ENCODE assay signal across 36 cellular contexts in the genomic region with DNA sequence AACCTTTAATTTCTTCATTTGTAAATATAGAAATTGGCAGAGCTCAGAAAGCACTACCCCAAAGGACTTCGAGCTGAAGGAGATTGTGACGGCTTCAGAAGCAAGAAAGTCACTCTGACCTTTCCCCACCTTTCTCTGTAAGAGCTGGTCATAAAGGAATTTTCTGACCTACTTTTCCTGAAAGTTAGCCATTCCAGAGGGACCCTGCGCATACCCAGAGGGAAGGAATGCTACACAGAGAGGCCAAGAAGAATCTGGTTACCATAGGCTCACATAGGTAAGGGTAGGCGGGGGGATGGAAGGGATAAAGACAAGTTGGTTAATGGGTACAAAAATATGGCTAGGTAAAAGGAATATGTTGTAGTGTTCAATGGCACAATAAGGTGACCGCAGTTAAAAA.
"Had no signal": no experiment of that assay in that cellular context is flagged by ENCODE, and none has a peak within 500 bp of the region (broad histone marks: within the 10 kb centered on the region; RNA-seq: fewer than 3 reads in every experiment).

No MANE protein-coding gene starts in this region.

- H3K9me3 ChIP-seq: ascending aorta had no signal

- FAIRE-seq: bronchial epithelial cell, TTC549 had no signal

- H3K27me3 ChIP-seq: ascending aorta, cardiac muscle cell had no signal

- H3K27ac Mint-ChIP-seq: activated B cell treated with CpG ODN at 0.5 μM for 24 hours; activated CD4-positive, alpha-beta memory T cell treated with anti-CD3 and anti-CD28 coated beads, Interleukin-2, amount 10 ng/mL, durations not matched to agents 7 days and 5 days; activated CD4-positive, alpha-beta T cell treated with anti-CD3 and anti-CD28 coated beads, Interleukin-2, amount 10 ng/mL, durations not matched to agents 7 days and 5 days; activated CD8-positive, alpha-beta memory T cell treated with anti-CD3 and anti-CD28 coated beads, Interleukin-2, amount 10 ng/mL, durations not matched to agents 7 days and 5 days; activated CD8-positive, alpha-beta T cell treated with anti-CD3 and anti-CD28 coated beads, Interleukin-2, amount 10 ng/mL, durations not matched to agents 7 days and 5 days; activated naive CD4-positive, alpha-beta T cell treated with anti-CD3 and anti-CD28 coated beads, Interleukin-2, amount 10 ng/mL, durations not matched to agents 7 days and 5 days; activated naive CD4-positive, alpha-beta T cell treated with anti-CD3 and anti-CD28 coated beads, Interleukin-2, amount 50 U/mL, for 24 hours; activated naive CD8-positive, alpha-beta T cell; activated naive CD8-positive, alpha-beta T cell treated with anti-CD3 and anti-CD28 coated beads, Interleukin-2, amount 10 ng/mL, durations not matched to agents 7 days and 5 days; activated naive CD8-positive, alpha-beta T cell treated with anti-CD3 and anti-CD28 coated beads, Interleukin-2, amount 50 U/mL, for 24 hours; activated T-cell treated with anti-CD3 and anti-CD28 coated beads, Interleukin-2, amount 50 U/mL, for 24 hours; activated T-helper 2 cell treated with anti-CD3 and anti-CD28 coated beads, Interferon-gamma antibody, Interleukin-2, Interleukin-4, amounts not matched to agents 10 μg/mL and 5 μg/mL and 100 μg/mL, durations not matched to agents 14 hours and 24 hours and 36 hours; brain; T-helper 1 cell treated with Interleukin-12 subunit alpha and Interleukin-12 subunit beta and Interleukin-4 antibody, amounts not matched to agents 30 μg/mL and 1 μg/mL, for 36 hours; T-helper 2 cell treated with Interferon-gamma antibody and Interleukin-4, amounts not matched to agents 5 μg/mL and 100 μg/mL, for 36 hours had no signal

- DNase-seq: activated B cell treated with CpG ODN at 0.5 μM for 24 hours; activated CD4-positive, alpha-beta memory T cell treated with anti-CD3 and anti-CD28 coated beads, Interleukin-2, amount 10 ng/mL, durations not matched to agents 7 days and 5 days; activated CD4-positive, alpha-beta T cell treated with anti-CD3 and anti-CD28 coated beads for 48 hours; activated CD4-positive, alpha-beta T cell treated with anti-CD3 and anti-CD28 coated beads, Interleukin-2, amount 10 ng/mL, durations not matched to agents 7 days and 5 days; activated CD4-positive, alpha-beta T cell treated with anti-CD3 and anti-CD28 coated beads, Interleukin-2, amount 50 U/mL, for 48 hours; activated CD4-positive, CD25-positive, alpha-beta regulatory T cell treated with anti-CD3 and anti-CD28 coated beads, Interleukin-2, amount 50 U/mL, for 72 hours; activated CD8-positive, alpha-beta memory T cell treated with anti-CD3 and anti-CD28 coated beads for 24 hours; activated CD8-positive, alpha-beta memory T cell treated with anti-CD3 and anti-CD28 coated beads, Interleukin-2, amount 10 ng/mL, durations not matched to agents 7 days and 5 days; activated CD8-positive, alpha-beta memory T cell treated with anti-CD3 and anti-CD28 coated beads, Interleukin-2, amount 50 U/mL, for 48 hours; activated CD8-positive, alpha-beta T cell treated with anti-CD3 and anti-CD28 coated beads, Interleukin-2, amount 10 ng/mL, durations not matched to agents 7 days and 5 days; activated effector memory CD4-positive, alpha-beta T cell treated with Interleukin-2 at 50 U/mL for 16 hours; activated gamma-delta T cell; activated naive CD4-positive, alpha-beta T cell treated with anti-CD3 and anti-CD28 coated beads, Interleukin-2, amount 10 ng/mL, durations not matched to agents 7 days and 5 days; activated naive CD4-positive, alpha-beta T cell treated with Interleukin-2 at 50 U/mL for 16 hours; activated naive CD8-positive, alpha-beta T cell treated with anti-CD3 and anti-CD28 coated beads, Interleukin-2, amount 10 ng/mL, durations not matched to agents 7 days and 5 days; activated naive CD8-positive, alpha-beta T cell treated with anti-CD3 and anti-CD28 coated beads, Interleukin-2, amount 50 U/mL, for 24 hours; activated T-cell treated with anti-CD3 and anti-CD28 coated beads, Interleukin-2, amount 50 U/mL, for 24 hours; activated T-cell treated with anti-CD3 and anti-CD28 coated beads, Interleukin-2, amount 50 U/mL, for 48 hours; amygdala; anterior cingulate cortex; cerebellar nuclear complex; T-helper 1 cell; T-helper 2 cell; T-helper 9 cell had no signal

- H3K4me3 ChIP-seq: ascending aorta, cardiac muscle cell had no signal

- H3K4me1 ChIP-seq: ascending aorta had no signal

- H3K4me3 Mint-ChIP-seq: activated B cell treated with CpG ODN at 0.5 μM for 24 hours; activated CD4-positive, alpha-beta memory T cell treated with anti-CD3 and anti-CD28 coated beads, Interleukin-2, amount 10 ng/mL, durations not matched to agents 7 days and 5 days; activated CD4-positive, alpha-beta T cell treated with anti-CD3 and anti-CD28 coated beads, Interleukin-2, amount 10 ng/mL, durations not matched to agents 7 days and 5 days; activated CD8-positive, alpha-beta memory T cell treated with anti-CD3 and anti-CD28 coated beads, Interleukin-2, amount 10 ng/mL, durations not matched to agents 7 days and 5 days; activated CD8-positive, alpha-beta T cell treated with anti-CD3 and anti-CD28 coated beads, Interleukin-2, amount 10 ng/mL, durations not matched to agents 7 days and 5 days; activated naive CD4-positive, alpha-beta T cell treated with anti-CD3 and anti-CD28 coated beads, Interleukin-2, amount 10 ng/mL, durations not matched to agents 7 days and 5 days; activated naive CD4-positive, alpha-beta T cell treated with anti-CD3 and anti-CD28 coated beads, Interleukin-2, amount 50 U/mL, for 24 hours; activated naive CD8-positive, alpha-beta T cell; activated naive CD8-positive, alpha-beta T cell treated with anti-CD3 and anti-CD28 coated beads, Interleukin-2, amount 10 ng/mL, durations not matched to agents 7 days and 5 days; activated naive CD8-positive, alpha-beta T cell treated with anti-CD3 and anti-CD28 coated beads, Interleukin-2, amount 50 U/mL, for 24 hours; activated T-cell treated with anti-CD3 and anti-CD28 coated beads, Interleukin-2, amount 50 U/mL, for 24 hours; brain; central memory CD8-positive, alpha-beta T cell; T-helper 1 cell treated with Interleukin-12 subunit alpha and Interleukin-12 subunit beta and Interleukin-4 antibody, amounts not matched to agents 30 μg/mL and 1 μg/mL, for 36 hours; T-helper 2 cell treated with Interferon-gamma antibody and Interleukin-4, amounts not matched to agents 5 μg/mL and 100 μg/mL, for 36 hours had no signal

- ATAC-seq: activated CD8-positive, alpha-beta memory T cell treated with anti-CD3 and anti-CD28 coated beads, Interleukin-2, amount 10 ng/mL, durations not matched to agents 7 days and 5 days; activated CD8-positive, alpha-beta T cell treated with anti-CD3 and anti-CD28 coated beads, Interleukin-2, amount 10 ng/mL, durations not matched to agents 7 days and 5 days; activated naive CD8-positive, alpha-beta T cell treated with anti-CD3 and anti-CD28 coated beads, Interleukin-2, amount 50 U/mL, for 24 hours had no signal

- H3K9me3 Mint-ChIP-seq: activated CD4-positive, alpha-beta memory T cell treated with anti-CD3 and anti-CD28 coated beads, Interleukin-2, amount 10 ng/mL, durations not matched to agents 7 days and 5 days; central memory CD8-positive, alpha-beta T cell; T-helper 1 cell treated with Interleukin-12 subunit alpha and Interleukin-12 subunit beta and Interleukin-4 antibody, amounts not matched to agents 30 μg/mL and 1 μg/mL, for 36 hours had no signal

- H3K36me3 Mint-ChIP-seq: activated CD8-positive, alpha-beta memory T cell treated with anti-CD3 and anti-CD28 coated beads, Interleukin-2, amount 10 ng/mL, durations not matched to agents 7 days and 5 days; activated naive CD4-positive, alpha-beta T cell treated with anti-CD3 and anti-CD28 coated beads, Interleukin-2, amount 10 ng/mL, durations not matched to agents 7 days and 5 days; activated naive CD4-positive, alpha-beta T cell treated with anti-CD3 and anti-CD28 coated beads, Interleukin-2, amount 50 U/mL, for 24 hours; activated naive CD8-positive, alpha-beta T cell; activated naive CD8-positive, alpha-beta T cell treated with anti-CD3 and anti-CD28 coated beads, Interleukin-2, amount 10 ng/mL, durations not matched to agents 7 days and 5 days; brain had no signal

- H3K4me1 Mint-ChIP-seq: activated B cell treated with CpG ODN at 0.5 μM for 24 hours; activated CD4-positive, alpha-beta memory T cell treated with anti-CD3 and anti-CD28 coated beads, Interleukin-2, amount 10 ng/mL, durations not matched to agents 7 days and 5 days; activated CD4-positive, alpha-beta T cell treated with anti-CD3 and anti-CD28 coated beads, Interleukin-2, amount 10 ng/mL, durations not matched to agents 7 days and 5 days; activated CD8-positive, alpha-beta memory T cell treated with anti-CD3 and anti-CD28 coated beads, Interleukin-2, amount 10 ng/mL, durations not matched to agents 7 days and 5 days; activated naive CD4-positive, alpha-beta T cell treated with anti-CD3 and anti-CD28 coated beads, Interleukin-2, amount 10 ng/mL, durations not matched to agents 7 days and 5 days; activated naive CD4-positive, alpha-beta T cell treated with anti-CD3 and anti-CD28 coated beads, Interleukin-2, amount 50 U/mL, for 24 hours; activated naive CD8-positive, alpha-beta T cell treated with anti-CD3 and anti-CD28 coated beads, Interleukin-2, amount 10 ng/mL, durations not matched to agents 7 days and 5 days; activated naive CD8-positive, alpha-beta T cell treated with anti-CD3 and anti-CD28 coated beads, Interleukin-2, amount 50 U/mL, for 24 hours; central memory CD8-positive, alpha-beta T cell had no signal

- H3K27me3 Mint-ChIP-seq: activated B cell treated with CpG ODN at 0.5 μM for 24 hours; activated CD4-positive, alpha-beta memory T cell treated with anti-CD3 and anti-CD28 coated beads, Interleukin-2, amount 10 ng/mL, durations not matched to agents 7 days and 5 days; activated CD4-positive, alpha-beta T cell treated with anti-CD3 and anti-CD28 coated beads, Interleukin-2, amount 10 ng/mL, durations not matched to agents 7 days and 5 days; activated CD8-positive, alpha-beta memory T cell treated with anti-CD3 and anti-CD28 coated beads, Interleukin-2, amount 10 ng/mL, durations not matched to agents 7 days and 5 days; activated naive CD4-positive, alpha-beta T cell treated with anti-CD3 and anti-CD28 coated beads, Interleukin-2, amount 10 ng/mL, durations not matched to agents 7 days and 5 days; activated naive CD4-positive, alpha-beta T cell treated with anti-CD3 and anti-CD28 coated beads, Interleukin-2, amount 50 U/mL, for 24 hours; activated naive CD8-positive, alpha-beta T cell; activated naive CD8-positive, alpha-beta T cell treated with anti-CD3 and anti-CD28 coated beads, Interleukin-2, amount 10 ng/mL, durations not matched to agents 7 days and 5 days; activated naive CD8-positive, alpha-beta T cell treated with anti-CD3 and anti-CD28 coated beads, Interleukin-2, amount 50 U/mL, for 24 hours; activated T-cell treated with anti-CD3 and anti-CD28 coated beads, Interleukin-2, amount 50 U/mL, for 24 hours; brain; central memory CD8-positive, alpha-beta T cell had no signal

- H3K27ac ChIP-seq: ascending aorta, cardiac muscle cell, VCaP had no signal

- H3K36me3 ChIP-seq: ascending aorta, cardiac muscle cell had no signal
